ENCODE assay signal across 23 cellular contexts in the genomic region with DNA sequence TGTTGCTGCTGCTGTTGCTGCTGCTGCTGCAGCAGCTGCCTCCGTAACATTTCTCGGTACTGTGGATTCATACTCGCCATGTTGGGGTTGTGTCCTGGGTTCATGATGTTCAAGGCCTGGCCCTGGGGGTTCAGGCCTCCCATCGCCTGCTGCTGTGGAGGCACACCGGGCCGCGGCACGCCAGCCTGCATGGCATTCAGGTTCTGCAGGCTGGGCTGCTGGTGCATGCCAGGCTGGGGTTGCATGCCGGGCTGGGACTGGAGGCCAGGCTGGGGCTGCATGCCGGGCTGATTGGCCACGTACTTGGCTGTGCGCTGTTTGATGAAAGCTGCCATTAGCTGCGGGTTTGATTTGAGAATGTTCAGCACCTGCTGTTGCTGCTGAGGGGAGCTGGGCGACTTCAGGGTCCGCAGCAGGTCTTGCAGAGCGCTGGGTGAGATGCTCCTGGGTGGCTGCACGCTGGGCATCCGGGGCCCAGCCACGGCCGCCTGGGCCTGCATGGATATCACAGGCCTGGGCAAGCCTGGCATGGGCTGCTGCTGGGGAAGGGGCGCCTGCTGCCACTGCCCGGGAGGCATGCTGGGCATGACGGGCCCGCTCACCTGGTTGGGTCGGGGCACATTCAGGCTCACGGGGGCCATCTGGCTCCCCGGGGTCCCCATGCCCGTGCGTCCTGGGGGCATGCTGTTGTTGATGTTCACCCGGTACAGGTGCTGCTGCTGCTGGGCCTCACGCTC. TPM values are rescaled to one million over a fixed set of nuclear protein-coding genes. Genes with fewer than 3 reads are reported as not detected.
A peak's percentile ranks its signal among the peaks of the same experiment; 100 is the strongest.
DNase-seq lines count a peak whose midpoint lies in the region; ATAC-seq and TF ChIP-seq lines count a peak whose summit lies in the region.
"Had no signal": no experiment of that assay in that cellular context is flagged by ENCODE, and none has a peak within 500 bp of the region (broad histone marks: within the 10 kb centered on the region; RNA-seq: fewer than 3 reads in every experiment).

No MANE protein-coding gene starts in this region.

- no peaks in the 10 kb centered on the region for H3K27me3 Mint-ChIP-seq in activated naive CD4-positive, alpha-beta T cell treated with anti-CD3 and anti-CD28 coated beads, Interleukin-2, amount 50 U/mL, for 24 hours
- H3K27me3 Mint-ChIP-seq in activated naive CD4-positive, alpha-beta T cell treated with anti-CD3 and anti-CD28 coated beads for 36 hours (ENCODE audit: low read depth): no peaks in the 10 kb centered on the region
- H3K27me3 Mint-ChIP-seq in chondrocyte (ENCODE audit: low read depth): no peaks in the 10 kb centered on the region
- H3K27me3 Mint-ChIP-seq in stimulated activated naive B cell treated with anti-CD40 and anti-IgM and Interleukin-4, amounts not matched to agents 10 μg/mL and 1 μg/mL and 100 μg/mL, for 72 hours: no peaks in the 10 kb centered on the region
- H3K27me3 Mint-ChIP-seq in CD8-positive, alpha-beta memory T cell: no peaks in the 10 kb centered on the region

- H3K9me3 Mint-ChIP-seq in activated naive CD4-positive, alpha-beta T cell treated with anti-CD3 and anti-CD28 coated beads, Interleukin-2, amount 50 U/mL, for 24 hours: no peaks in the 10 kb centered on the region
- no peaks in the 10 kb centered on the region for H3K9me3 Mint-ChIP-seq in activated naive CD4-positive, alpha-beta T cell treated with anti-CD3 and anti-CD28 coated beads for 36 hours
- no peaks in the 10 kb centered on the region for H3K9me3 Mint-ChIP-seq in chondrocyte (ENCODE audit: low read depth)
- peaks cover 0 to 2% of the 10 kb centered on the region in 2 donors for H3K9me3 Mint-ChIP-seq in stimulated activated naive B cell treated with anti-CD40 and anti-IgM and Interleukin-4, amounts not matched to agents 10 μg/mL and 1 μg/mL and 100 μg/mL, for 72 hours
- H3K9me3 Mint-ChIP-seq in CD8-positive, alpha-beta memory T cell: no peaks in the 10 kb centered on the region

- no peak for DNase-seq in activated naive CD4-positive, alpha-beta T cell treated with anti-CD3 and anti-CD28 coated beads for 36 hours
- DNase-seq in chondrocyte (ENCODE audit: low spot score) (peak; percentile 81), right lobe of liver (peak in 2 of 3 donors; percentile 18 to 56), Karpas-422 (no peak)
- DNase-seq in stimulated activated naive B cell treated with anti-CD40 and anti-IgM and Interleukin-4, amounts not matched to agents 10 μg/mL and 1 μg/mL and 100 μg/mL, for 72 hours: no peak
- DNase-seq in CD8-positive, alpha-beta memory T cell: no peak
- DNase-seq: ACHN, DMS153, Kasumi-1, NCI-H1092 treated with DMSO at 0.1 percent for 48 hours, NCI-H1436, NCI-H187, NCI-H2081 treated with DMSO at 0.1 percent for 48 hours, NCI-H2171, NCI-H226, NCI-H510A, NCI-H69, SHP77 treated with DMSO at 0.1 percent for 48 hours had no signal

- no CpG with 5 or more reads among the region's 31 CpGs for WGBS in right lobe of liver (ENCODE audit: insufficient coverage, low coverage, low lambda C conversion rate, missing lambda C conversion rate)

- H3K9me3 ChIP-seq in right lobe of liver: no peaks in the 10 kb centered on the region
- H3K9me3 ChIP-seq in CD8-positive, alpha-beta memory T cell (ENCODE audit: low read length): no peaks in the 10 kb centered on the region
- no peaks in the 10 kb centered on the region for H3K9me3 ChIP-seq in Karpas-422 (ENCODE audit: low read length)

- H3K4me3 ChIP-seq in right lobe of liver (no peak overlapping the region), Karpas-422 (ENCODE audit: low read length) (no peak overlapping the region)
- no peak overlapping the region for H3K4me3 ChIP-seq in CD8-positive, alpha-beta memory T cell (ENCODE audit: low read length)

- TF ChIP-seq POLR2A in right lobe of liver (IDR thresholded peaks at IDR 0.05): no peak

- no peaks in the 10 kb centered on the region for H3K9me2 ChIP-seq in Karpas-422 (replicated peaks; ENCODE audit: insufficient read depth, low read length)

- intact Hi-C loops in activated naive CD4-positive, alpha-beta T cell treated with anti-CD3 and anti-CD28 coated beads for 36 hours (cut with micrococcal nuclease): no loop called here
- intact Hi-C loops in right lobe of liver (cut with DNase I): no loop called here

- peaks cover 9% of the 10 kb centered on the region for H3K36me3 Mint-ChIP-seq in activated naive CD4-positive, alpha-beta T cell treated with anti-CD3 and anti-CD28 coated beads, Interleukin-2, amount 50 U/mL, for 24 hours
- H3K36me3 Mint-ChIP-seq in activated naive CD4-positive, alpha-beta T cell treated with anti-CD3 and anti-CD28 coated beads for 36 hours (ENCODE audit: low read depth): peaks cover 26% of the 10 kb centered on the region
- H3K36me3 Mint-ChIP-seq in chondrocyte (ENCODE audit: low read depth): peaks cover 34% of the 10 kb centered on the region
- peaks cover 43 to 63% of the 10 kb centered on the region in 2 donors for H3K36me3 Mint-ChIP-seq in stimulated activated naive B cell treated with anti-CD40 and anti-IgM and Interleukin-4, amounts not matched to agents 10 μg/mL and 1 μg/mL and 100 μg/mL, for 72 hours
- peaks cover 0 to 63% (median 10%) of the 10 kb centered on the region in 3 donors for H3K36me3 Mint-ChIP-seq in CD8-positive, alpha-beta memory T cell

- H3K36me3 ChIP-seq in right lobe of liver (peaks cover 0 to 61% (median 38%) of the 10 kb centered on the region in 4 donors), Karpas-422 (ENCODE audit: insufficient read depth, low read length) (0 out of 2 replicates have a peak, but pooled peaks cover 5% of the 10 kb centered on the region)
- H3K36me3 ChIP-seq in CD8-positive, alpha-beta memory T cell (ENCODE audit: insufficient read depth, low read length): peaks cover 30% of the 10 kb centered on the region

- no peak overlapping the region for H3K9ac ChIP-seq in Karpas-422 (ENCODE audit: low read length)

- no peaks in the 10 kb centered on the region for H3K79me2 ChIP-seq in Karpas-422 (ENCODE audit: low read length)

- no peak overlapping the region for H3K4me2 ChIP-seq in Karpas-422 (ENCODE audit: low read depth, low read length, poor library complexity, severe bottlenecking)

- CTCF ChIA-PET in activated naive CD4-positive, alpha-beta T cell treated with anti-CD3 and anti-CD28 coated beads for 36 hours (lab: Charles Lee): no interaction called here
- CTCF ChIA-PET in CD8-positive, alpha-beta memory T cell (lab: Charles Lee): no interaction called here

- no peak overlapping the region for H3K4me3 Mint-ChIP-seq in activated naive CD4-positive, alpha-beta T cell treated with anti-CD3 and anti-CD28 coated beads, Interleukin-2, amount 50 U/mL, for 24 hours
- no peak overlapping the region for H3K4me3 Mint-ChIP-seq in activated naive CD4-positive, alpha-beta T cell treated with anti-CD3 and anti-CD28 coated beads for 36 hours
- H3K4me3 Mint-ChIP-seq in chondrocyte (ENCODE audit: unreplicated experiment): no peak overlapping the region
- H3K4me3 Mint-ChIP-seq in stimulated activated naive B cell treated with anti-CD40 and anti-IgM and Interleukin-4, amounts not matched to agents 10 μg/mL and 1 μg/mL and 100 μg/mL, for 72 hours: no peak overlapping the region
- H3K4me3 Mint-ChIP-seq in CD8-positive, alpha-beta memory T cell: peak overlapping the region in 1 of 7 donors; percentile 9

- ATAC-seq in right lobe of liver (peak in 2 of 4 donors; percentile 7 to 12), HG02571 (IDR thresholded peaks at IDR 0.05; ENCODE audit: unreplicated experiment) (no peak)
- ATAC-seq in stimulated activated naive B cell treated with anti-CD40 and anti-IgM and Interleukin-4, amounts not matched to agents 10 μg/mL and 1 μg/mL and 100 μg/mL, for 72 hours (replicated peaks): no peak
- ATAC-seq: Panc1 had no signal

- no peaks in the 10 kb centered on the region for H3K4me1 Mint-ChIP-seq in activated naive CD4-positive, alpha-beta T cell treated with anti-CD3 and anti-CD28 coated beads, Interleukin-2, amount 50 U/mL, for 24 hours
- no peaks in the 10 kb centered on the region for H3K4me1 Mint-ChIP-seq in activated naive CD4-positive, alpha-beta T cell treated with anti-CD3 and anti-CD28 coated beads for 36 hours (ENCODE audit: low read depth)
- no peaks in the 10 kb centered on the region for H3K4me1 Mint-ChIP-seq in chondrocyte (ENCODE audit: low read depth)
- H3K4me1 Mint-ChIP-seq in stimulated activated naive B cell treated with anti-CD40 and anti-IgM and Interleukin-4, amounts not matched to agents 10 μg/mL and 1 μg/mL and 100 μg/mL, for 72 hours: peaks cover 8 to 14% of the 10 kb centered on the region in 2 donors
- peaks cover 0 to 4% (median 3%) of the 10 kb centered on the region in 3 donors for H3K4me1 Mint-ChIP-seq in CD8-positive, alpha-beta memory T cell

- no peak for TF ChIP-seq CTCF in chondrocyte (IDR thresholded peaks at IDR 0.05)
- no peak for TF ChIP-seq CTCF in right lobe of liver (IDR thresholded peaks at IDR 0.05)

- H3K27ac Mint-ChIP-seq in activated naive CD4-positive, alpha-beta T cell treated with anti-CD3 and anti-CD28 coated beads, Interleukin-2, amount 50 U/mL, for 24 hours: peak overlapping the region; percentile 74
- H3K27ac Mint-ChIP-seq in activated naive CD4-positive, alpha-beta T cell treated with anti-CD3 and anti-CD28 coated beads for 36 hours: no peak overlapping the region
- no peak overlapping the region for H3K27ac Mint-ChIP-seq in chondrocyte (ENCODE audit: unreplicated experiment)
- peak overlapping the region; percentile 62 for H3K27ac Mint-ChIP-seq in stimulated activated naive B cell treated with anti-CD40 and anti-IgM and Interleukin-4, amounts not matched to agents 10 μg/mL and 1 μg/mL and 100 μg/mL, for 72 hours
- peak overlapping the region in 2 of 8 donors; percentile 50 to 54 for H3K27ac Mint-ChIP-seq in CD8-positive, alpha-beta memory T cell

- no peaks in the 10 kb centered on the region for H4K20me1 ChIP-seq in Karpas-422 (ENCODE audit: insufficient read depth, low read depth, low read length)

- no peak overlapping the region for H2AFZ ChIP-seq in Karpas-422 (ENCODE audit: low read length)

- POLR2A ChIA-PET in CD8-positive, alpha-beta memory T cell (lab: Charles Lee): no interaction called here

- no peaks in the 10 kb centered on the region for H3K27me3 ChIP-seq in right lobe of liver
- H3K27me3 ChIP-seq in CD8-positive, alpha-beta memory T cell (ENCODE audit: insufficient read depth, low read length, poor library complexity, severe bottlenecking): no peaks in the 10 kb centered on the region
- no peaks in the 10 kb centered on the region for H3K27me3 ChIP-seq in Karpas-422 (ENCODE audit: low read length)

- no peaks in the 10 kb centered on the region for H3K4me1 ChIP-seq in right lobe of liver
- no peaks in the 10 kb centered on the region for H3K4me1 ChIP-seq in CD8-positive, alpha-beta memory T cell (ENCODE audit: insufficient read depth, low read length)
- peaks cover 4% of the 10 kb centered on the region; the same call in 1 of the 2 replicates for H3K4me1 ChIP-seq in Karpas-422 (ENCODE audit: low read length)

- H3K27ac ChIP-seq in right lobe of liver: no peak overlapping the region
- H3K27ac ChIP-seq in CD8-positive, alpha-beta memory T cell (ENCODE audit: low read depth, low read length): no peak overlapping the region
- H3K27ac ChIP-seq in Karpas-422 (ENCODE audit: low read length): no peak overlapping the region
- H3K27ac ChIP-seq: 22Rv1, RWPE1 had no signal

RNA-seq across cellular contexts. Expression of a gene that starts 11.3 kb away (rescaled TPM):
- 100 to 1,000 TPM; 384 to 396 TPM for total RNA-seq in activated naive CD4-positive, alpha-beta T cell treated with anti-CD3 and anti-CD28 coated beads for 36 hours
- 54.2 to 81.1 TPM (median 60.6 TPM) in 3 replicates for total RNA-seq in chondrocyte
- total RNA-seq in right lobe of liver: 100 to 1,000 TPM in 4 of 6 experiments, 10 to 100 TPM in 2; 93.4 to 169 (median 123) TPM
- total RNA-seq in CD8-positive, alpha-beta memory T cell: 100 to 1,000 TPM; 283 to 308 TPM
- polyA plus RNA-seq in CD8-positive, alpha-beta memory T cell: 53.5 TPM
- 118 and 195 TPM in 2 replicates for total RNA-seq in Karpas-422 (2014; rRNA removed; shearing (Covaris generic); ENCODE audit: low replicate concordance)

Comparison
In these comparisons a context has a peak if more than half of its experiments do, and no peak if none do; other contexts are left out.
1. H3K27ac Mint-ChIP-seq: peak in activated naive CD4-positive, alpha-beta T cell treated with anti-CD3 and anti-CD28 coated beads, Interleukin-2, amount 50 U/mL, for 24 hours (single experiment) and stimulated activated naive B cell treated with anti-CD40 and anti-IgM and Interleukin-4, amounts not matched to agents 10 μg/mL and 1 μg/mL and 100 μg/mL, for 72 hours (single experiment); none in activated naive CD4-positive, alpha-beta T cell treated with anti-CD3 and anti-CD28 coated beads for 36 hours (single experiment) and chondrocyte (single experiment).
2. DNase-seq: peak in chondrocyte (single experiment) and right lobe of liver (2 of 3); none in activated naive CD4-positive, alpha-beta T cell treated with anti-CD3 and anti-CD28 coated beads for 36 hours (single experiment), stimulated activated naive B cell treated with anti-CD40 and anti-IgM and Interleukin-4, amounts not matched to agents 10 μg/mL and 1 μg/mL and 100 μg/mL, for 72 hours (single experiment), CD8-positive, alpha-beta memory T cell (0 of 5) and Karpas-422 (single experiment).